In the genomic region with DNA sequence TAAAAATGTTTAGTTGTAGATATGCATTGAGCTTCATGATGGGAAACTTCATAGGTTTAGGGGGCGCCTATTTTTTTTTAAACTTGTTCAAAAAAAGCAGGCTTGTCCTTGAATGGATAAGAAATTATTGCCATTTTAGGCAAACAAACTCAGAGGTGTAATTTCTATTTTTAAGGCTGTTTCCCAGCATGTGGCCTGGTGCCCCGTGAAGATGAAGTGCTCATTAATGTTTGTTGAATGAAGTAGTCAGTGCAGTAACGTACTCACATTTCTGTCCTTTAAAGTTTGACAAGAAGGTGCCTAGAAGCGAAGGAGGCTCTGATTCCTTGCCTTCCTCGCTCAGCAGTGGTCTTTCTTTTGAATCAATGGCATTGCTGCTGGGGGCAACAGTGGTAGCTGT, we compare ENCODE assay signal across 17 cellular contexts. TPM values are rescaled to one million over a fixed set of nuclear protein-coding genes. Genes with fewer than 3 reads are reported as not detected.
DNase-seq lines count a peak whose midpoint lies in the region; ATAC-seq, FAIRE-seq and TF ChIP-seq lines count a peak whose summit lies in the region.
"Had no signal": no experiment of that assay in that cellular context is flagged by ENCODE, and none has a peak within 500 bp of the region (broad histone marks: within the 10 kb centered on the region; RNA-seq: fewer than 3 reads in every experiment).

No MANE protein-coding gene starts in this region.

- H3K36me3 Mint-ChIP-seq in T-helper 2 cell treated with Interferon-gamma antibody and Interleukin-4, amounts not matched to agents 5 μg/mL and 100 μg/mL, for 36 hours (ENCODE audit: low read depth): no peaks in the 10 kb centered on the region

- 61 to 67% methylated on average over 5 of the region's 5 CpGs for WGBS in pancreas, 2 donors

- no peaks in the 10 kb centered on the region for H3K36me3 ChIP-seq in A673 (ENCODE audit: insufficient read depth, low read length, poor library complexity, severe bottlenecking)
- H3K36me3 ChIP-seq in PC-3 (ENCODE audit: low read depth, low read length): no peaks in the 10 kb centered on the region
- H3K36me3 ChIP-seq in endothelial cell of umbilical vein (ENCODE audit: control insufficient read depth in 2 of 2, extremely low read depth in 1 of 2, insufficient read depth in 2 of 2, low read length in 2 of 2): no peaks in the 10 kb centered on the region
- no peaks in the 10 kb centered on the region for H3K36me3 ChIP-seq in pancreas

- dilution Hi-C loops in endothelial cell of umbilical vein (cut with MboI; ENCODE audit: extremely low pct_ligation_motif_present, low sequenced_read_pairs): no loop called here

- FAIRE-seq in endothelial cell of umbilical vein (lab: Jason Lieb, UNC) (no peak), pancreas (lab: Jason Lieb, UNC) (no peak)
- FAIRE-seq: A204.1 had no signal

- no peak overlapping the region for H3K9ac ChIP-seq in PC-3 (ENCODE audit: low read length)
- peak overlapping the region; percentile 35 for H3K9ac ChIP-seq in endothelial cell of umbilical vein (replicated peaks; ENCODE audit: extremely low read depth, insufficient read depth, low read length)

- no peak for TF ChIP-seq POLR2A in endothelial cell of umbilical vein (IDR thresholded peaks at IDR 0.05; ENCODE audit: low read depth, low read length)

- no TSS peak for BruUV-seq in A673 (replicated peaks; lab: Mats Ljungman, UMichigan)
- no TSS peak for BruUV-seq in PC-3 (replicated peaks; lab: Mats Ljungman, UMichigan)
- BruUV-seq in endothelial cell of umbilical vein (replicated peaks; lab: Mats Ljungman, UMichigan): TSS peak; percentile 88

- no peaks in the 10 kb centered on the region for H3K9me1 ChIP-seq in endothelial cell of umbilical vein (replicated peaks; ENCODE audit: control insufficient read depth, extremely low read depth, insufficient read depth, low read length)

- H3K4me3 Mint-ChIP-seq in T-helper 2 cell treated with Interferon-gamma antibody and Interleukin-4, amounts not matched to agents 5 μg/mL and 100 μg/mL, for 36 hours: no peak overlapping the region

- peaks cover 5% of the 10 kb centered on the region for H3K9me3 Mint-ChIP-seq in T-helper 2 cell treated with Interferon-gamma antibody and Interleukin-4, amounts not matched to agents 5 μg/mL and 100 μg/mL, for 36 hours

- POLR2A ChIA-PET in A673 (lab: Charles Lee; ENCODE audit: low non-redundant PET): no interaction called here
- POLR2A ChIA-PET in PC-3 (lab: Charles Lee; ENCODE audit: unreplicated experiment): no interaction called here
- POLR2A ChIA-PET in endothelial cell of umbilical vein (lab: Charles Lee): interaction anchor here (1.5 kb wide), 1 partner anchor 53 kb away, joined by 5 read pairs; no protein-coding TSS in a partner anchor

- CTCF ChIA-PET in A673 (lab: Charles Lee) (no interaction called here), PC-3 (lab: Charles Lee) (no interaction called here), endothelial cell of umbilical vein (lab: Charles Lee) (interaction anchor here (1.2 to 3.7 kb wide), 8 partner anchors 13 to 53 kb away, joined by 3 to 21 read pairs (median 7); no protein-coding TSS in a partner anchor)

- no peak overlapping the region for H3K27ac Mint-ChIP-seq in T-helper 2 cell treated with Interferon-gamma antibody and Interleukin-4, amounts not matched to agents 5 μg/mL and 100 μg/mL, for 36 hours

- peaks cover 6% of the 10 kb centered on the region for H3K4me1 ChIP-seq in A673 (ENCODE audit: insufficient read depth, low read length, poor library complexity, severe bottlenecking)
- peaks cover 11% of the 10 kb centered on the region for H3K4me1 ChIP-seq in PC-3 (ENCODE audit: insufficient read depth, low read length)
- peaks cover 30% of the 10 kb centered on the region for H3K4me1 ChIP-seq in endothelial cell of umbilical vein (ENCODE audit: control insufficient read depth, extremely low read depth, insufficient read depth, low read length)
- peaks cover 8 to 26% (median 17%) of the 10 kb centered on the region in 3 donors for H3K4me1 ChIP-seq in pancreas
- H3K4me1 ChIP-seq: SJCRH30 had no signal

- 0 out of 2 replicates have a peak overlapping the region, but pooled peaks have one; percentile 54 for H3K4me2 ChIP-seq in PC-3 (ENCODE audit: low read length)
- H3K4me2 ChIP-seq in endothelial cell of umbilical vein (ENCODE audit: insufficient read depth, low read length): peak overlapping the region; percentile 33

- H2AFZ ChIP-seq in PC-3 (ENCODE audit: low read length): no peak overlapping the region
- H2AFZ ChIP-seq in endothelial cell of umbilical vein (ENCODE audit: low read depth, low read length): no peak overlapping the region

- H3K9me3 ChIP-seq in A673 (ENCODE audit: low read depth, low read length, poor library complexity, severe bottlenecking) (peaks cover 23% of the 10 kb centered on the region), PC-3 (ENCODE audit: low read length) (peaks cover 8% of the 10 kb centered on the region; the same call in 1 of the 2 replicates), endothelial cell of umbilical vein (replicated peaks; ENCODE audit: control insufficient read depth, insufficient read depth, low read length) (peaks cover 1% of the 10 kb centered on the region), pancreas (no peaks in the 10 kb centered on the region)

- H3K27me3 ChIP-seq in A673 (replicated peaks; ENCODE audit: insufficient read depth, low read depth, low read length, poor library complexity) (no peaks in the 10 kb centered on the region), PC-3 (ENCODE audit: low read length) (no peaks in the 10 kb centered on the region), endothelial cell of umbilical vein (ENCODE audit: control insufficient read depth in 2 of 2, insufficient read depth in 2 of 2, low read length in 2 of 2) (no peaks in the 10 kb centered on the region), pancreas (no peaks in the 10 kb centered on the region)
- H3K27me3 ChIP-seq: SJCRH30 had no signal

- DNase-seq in A673 (ENCODE audit: low spot score): peak; percentile 12
- no peak for DNase-seq in PC-3
- DNase-seq in endothelial cell of umbilical vein (ENCODE audit: low read depth, low spot score): no peak
- peak in 1 of 6 donors; percentile 8 for DNase-seq in pancreas
- DNase-seq in T-helper 2 cell treated with Interferon-gamma antibody and Interleukin-4, amounts not matched to agents 5 μg/mL and 100 μg/mL, for 36 hours (ENCODE audit: low spot score): no peak
- no peak for DNase-seq in NK-92 (lab: John Stamatoyannopoulos, UW; ENCODE audit: unreplicated experiment)
- DNase-seq: Kasumi-1; MM.1S; NCI-H1092 treated with DMSO at 0.1 percent for 48 hours; NCI-H2081 treated with DMSO at 0.1 percent for 48 hours; NCI-H69; NK-92 treated with Interleukin-12 subunit alpha and Interleukin-12 subunit beta, amount 100 ng/mL, for 24 hours; OCI-M1; SJCRH30 had no signal

- H3K27me3 Mint-ChIP-seq in T-helper 2 cell treated with Interferon-gamma antibody and Interleukin-4, amounts not matched to agents 5 μg/mL and 100 μg/mL, for 36 hours (ENCODE audit: low read depth): no peaks in the 10 kb centered on the region

- ATAC-seq in PC-3 (no peak), pancreas (peak in 3 of 4 donors; percentile 15 to 51 (median 27)), GM18517 (IDR thresholded peaks at IDR 0.05; ENCODE audit: unreplicated experiment) (no peak)

- no peaks in the 10 kb centered on the region for H3K4me1 Mint-ChIP-seq in T-helper 2 cell treated with Interferon-gamma antibody and Interleukin-4, amounts not matched to agents 5 μg/mL and 100 μg/mL, for 36 hours (ENCODE audit: low read depth)

- H3K4me3 ChIP-seq in A673 (ENCODE audit: low read depth, low read length, poor library complexity, severe bottlenecking): no peak overlapping the region
- no peak overlapping the region for H3K4me3 ChIP-seq in PC-3 (ENCODE audit: low read length)
- no peak overlapping the region for H3K4me3 ChIP-seq in endothelial cell of umbilical vein (replicated peaks in 1 of 3; ENCODE audit: insufficient read depth in 1 of 3, low read depth in 1 of 3, low read length in 3 of 3)
- no peak overlapping the region for H3K4me3 ChIP-seq in pancreas
- H3K4me3 ChIP-seq: SJCRH30 had no signal

- no peaks in the 10 kb centered on the region for H3K9me2 ChIP-seq in PC-3 (replicated peaks; ENCODE audit: low read length)

- H3K79me2 ChIP-seq in PC-3 (ENCODE audit: low read length): 0 out of 2 replicates have a peak, but pooled peaks cover 11% of the 10 kb centered on the region
- peaks cover 85% of the 10 kb centered on the region for H3K79me2 ChIP-seq in endothelial cell of umbilical vein (ENCODE audit: control insufficient read depth, insufficient read depth, low read length)

- H4K20me1 ChIP-seq in PC-3 (ENCODE audit: low read length) (no peaks in the 10 kb centered on the region), endothelial cell of umbilical vein (replicated peaks; ENCODE audit: control insufficient read depth, extremely low read depth, insufficient read depth, low read length) (no peaks in the 10 kb centered on the region)

- intact Hi-C loops in A673 (cut with micrococcal nuclease; ENCODE audit: unreplicated experiment) (no loop called here), PC-3 (cut with micrococcal nuclease) (no loop called here), endothelial cell of umbilical vein (cut with micrococcal nuclease) (loop anchor here (1.0 to 2.0 kb wide), 3 partner anchors 23 to 64 kb away; partner anchors contain the start of gene ZNF618), pancreas (cut with DNase I) (no loop called here)

- H3F3A ChIP-seq in PC-3 (ENCODE audit: low read length, unreplicated experiment): no peaks in the 10 kb centered on the region

- H3K27ac ChIP-seq in A673 (ENCODE audit: low read depth, low read length, poor library complexity, severe bottlenecking) (no peak overlapping the region), PC-3 (ENCODE audit: low read length) (no peak overlapping the region; the same call in 1 of the 2 replicates), endothelial cell of umbilical vein (ENCODE audit: insufficient read depth, low read depth, low read length) (peak overlapping the region; percentile 64), pancreas (peak overlapping the region in 2 of 4 donors; percentile 40 to 55)
- H3K27ac ChIP-seq: C4-2B, SJCRH30 had no signal

- no peak for TF ChIP-seq CTCF in A673 (conservative IDR thresholded peaks at IDR 0.05; ENCODE audit: low read depth, low read length)
- no peak for TF ChIP-seq CTCF in PC-3 (conservative IDR thresholded peaks at IDR 0.05; ENCODE audit: low read depth, low read length)
- no peak for TF ChIP-seq CTCF in endothelial cell of umbilical vein (IDR thresholded peaks at IDR 0.05; ENCODE audit: extremely low read depth in 1 of 2, insufficient read depth in 1 of 2, low read depth in 1 of 2, low read length in 2 of 2)
- TF ChIP-seq CTCF in pancreas (IDR thresholded peaks at IDR 0.05): no peak

RNA-seq across cellular contexts. Expression of gene ZNF618, which starts 54.3 kb away (rescaled TPM):
- total RNA-seq in A673 (2021) (29.4 and 36.5 TPM in 2 replicates), PC-3 (2014; rRNA removed) (4.2 and 5.8 TPM in 2 replicates), endothelial cell of umbilical vein (60.6 and 80.3 TPM in 2 replicates), pancreas (10 to 100 TPM in 1 of 6 donors, 1 to 10 TPM in 5; 7.0 to 14.0 (median 8.8) TPM)
- polyA plus RNA-seq in endothelial cell of umbilical vein (19.8 and 22.6 TPM in 2 replicates), pancreas (1 to 10 TPM; 5.1 to 6.4 TPM)
- polyA plus RNA-seq in endothelial cell of umbilical vein (2011; cell fraction: cytosol; rRNA removed): 19.6 TPM in 2 replicates
- polyA plus RNA-seq in endothelial cell of umbilical vein (2011; cell fraction: nucleus; rRNA removed): 63.9 and 74.5 TPM in 2 replicates
- polyA plus RNA-seq in endothelial cell of umbilical vein (2012): 40.4 TPM in 2 replicates
- 47.0 and 51.6 TPM in 2 replicates for polyA minus RNA-seq in endothelial cell of umbilical vein
- polyA minus RNA-seq in endothelial cell of umbilical vein (2011; cell fraction: cytosol; rRNA and poly(A)+ RNA removed): 0.82 TPM
- polyA minus RNA-seq in endothelial cell of umbilical vein (2011; cell fraction: nucleus; rRNA and poly(A)+ RNA removed): 56.2 and 62.2 TPM in 2 replicates

Comparison
In these comparisons a context has a peak if more than half of its experiments do, and no peak if none do; other contexts are left out.
1. ATAC-seq: peak in pancreas (3 of 4); none in PC-3 (single experiment) and GM18517 (single experiment).